ENCODE assay signal across 20 cellular contexts in the genomic region with DNA sequence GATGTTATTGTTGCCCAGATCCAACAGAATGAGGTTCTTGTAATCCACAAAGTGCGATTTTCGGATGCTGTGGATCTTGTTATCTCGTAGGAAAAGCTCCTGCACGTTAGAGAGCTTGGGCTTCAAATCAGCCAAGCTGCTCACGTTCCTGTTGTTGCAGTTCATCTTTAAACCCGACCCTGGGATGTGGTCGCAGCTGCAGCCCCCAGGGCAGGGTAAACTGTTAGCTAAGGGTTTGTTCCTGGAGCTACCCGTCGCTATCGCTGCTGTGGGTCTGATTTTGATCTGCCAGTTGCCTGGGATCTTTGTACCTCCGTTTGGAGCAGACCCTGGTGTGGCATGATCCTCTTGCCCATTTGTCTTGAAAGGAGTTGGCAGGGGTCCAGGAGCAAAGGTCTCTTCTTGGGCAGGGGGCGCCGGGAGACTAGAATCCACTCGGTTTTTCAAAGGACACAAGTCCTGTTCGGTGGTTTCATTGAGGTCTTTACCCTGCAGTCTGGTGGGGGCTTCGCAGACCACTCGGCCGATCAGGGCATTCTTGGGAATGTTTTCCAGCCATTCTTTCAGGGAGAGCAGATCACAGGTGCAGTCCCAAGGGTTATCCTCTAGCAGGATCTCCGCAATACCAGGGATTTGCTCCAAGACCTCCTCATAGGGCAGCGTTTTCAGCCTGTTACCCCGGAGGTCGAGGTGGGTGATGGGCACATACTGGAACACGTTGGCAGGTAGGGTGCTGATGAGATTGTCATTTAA. TPM values are rescaled to one million over a fixed set of nuclear protein-coding genes. Genes with fewer than 3 reads are reported as not detected.
A peak's percentile ranks its signal among the peaks of the same experiment; 100 is the strongest.
DNase-seq lines count a peak whose midpoint lies in the region; ATAC-seq and TF ChIP-seq lines count a peak whose summit lies in the region.
"Had no signal": no experiment of that assay in that cellular context is flagged by ENCODE, and none has a peak within 500 bp of the region (broad histone marks: within the 10 kb centered on the region; RNA-seq: fewer than 3 reads in every experiment).

No MANE protein-coding gene starts in this region.

- no peak overlapping the region for H3K27ac ChIP-seq in mammary epithelial cell (ENCODE audit: insufficient read depth, low read depth, low read length)
- peak overlapping the region; percentile 87 for H3K27ac ChIP-seq in layer of hippocampus (ENCODE audit: low read depth, low read length)
- H3K27ac ChIP-seq in thymus (ENCODE audit: low read depth): peak overlapping the region; percentile 3
- H3K27ac ChIP-seq: tibial artery had no signal

- H3K79me2 ChIP-seq in mammary epithelial cell (ENCODE audit: insufficient read depth, low read length): no peaks in the 10 kb centered on the region

- peak overlapping the region; percentile 42 for H2AFZ ChIP-seq in mammary epithelial cell (ENCODE audit: low read depth, low read length)

- peak overlapping the region; percentile 60 for H3K4me2 ChIP-seq in mammary epithelial cell (ENCODE audit: insufficient read depth, low read depth, low read length)

- peak; percentile 61 for DNase-seq in NCI-H748 (lab: John Stamatoyannopoulos, UW; ENCODE audit: unreplicated experiment)
- no peak for DNase-seq in NCI-H748 treated with DMSO at 0.1 percent for 48 hours (lab: John Stamatoyannopoulos, UW)
- DNase-seq in mammary epithelial cell: no peak
- DNase-seq in KBM-7: no peak
- DNase-seq: activated CD4-positive, alpha-beta T cell treated with anti-CD3 and anti-CD28 coated beads for 48 hours; activated T-cell treated with anti-CD3 and anti-CD28 coated beads, Interleukin-2, amount 50 U/mL, for 48 hours; DMS153; effector memory CD4-positive, alpha-beta T cell; foreskin melanocyte; natural killer cell; NCI-H1048; T-helper 17 cell; tibial artery had no signal

- TF ChIP-seq CTCF in mammary epithelial cell (conservative IDR thresholded peaks at IDR 0.05 in 1 of 2, IDR thresholded peaks at IDR 0.05 in 1 of 2; ENCODE audit: extremely low read depth in 1 of 2, insufficient read depth in 1 of 2, low read depth in 1 of 2, low read length in 2 of 2): no peak

- H3K4me1 ChIP-seq in mammary epithelial cell (ENCODE audit: insufficient read depth, low read length): peaks cover 18% of the 10 kb centered on the region
- H3K4me1 ChIP-seq in thymus (ENCODE audit: control insufficient read depth, insufficient read depth, low read length): no peaks in the 10 kb centered on the region

- dilution Hi-C loops in mammary epithelial cell (cut with HindIII; ENCODE audit: low sequenced_read_pairs): no loop called here

- CTCF ChIA-PET in mammary epithelial cell (lab: Charles Lee; ENCODE audit: low non-redundant PET): no interaction called here

- 14% methylated on average over 15 of the region's 23 CpGs for WGBS in mammary epithelial cell (ENCODE audit: low coverage, missing lambda C conversion rate)
- WGBS in thymus: 8% methylated on average over 23 of the region's 23 CpGs

- in situ Hi-C loops in mammary epithelial cell (cut with MboI; ENCODE audit: low sequenced_read_pairs in 2 of 2): no loop called here
- in situ Hi-C loops in KBM-7 (cut with MboI; ENCODE audit: low pct_unique_long_range_greater_than_20kb, low sequenced_read_pairs): no loop called here

- H3K9me3 ChIP-seq in mammary epithelial cell (replicated peaks; ENCODE audit: insufficient read depth, low read length) (no peaks in the 10 kb centered on the region), thymus (ENCODE audit: control insufficient read depth) (no peaks in the 10 kb centered on the region)
- H3K9me3 ChIP-seq: tibial artery had no signal

- no peak for ATAC-seq in GM18858 (IDR thresholded peaks at IDR 0.05; ENCODE audit: unreplicated experiment)
- no peak for ATAC-seq in HG02759 (IDR thresholded peaks at IDR 0.05; ENCODE audit: unreplicated experiment)
- ATAC-seq: left lobe of liver, natural killer cell, Panc1, T-helper 17 cell had no signal

- no peak overlapping the region for H3K4me3 ChIP-seq in mammary epithelial cell (replicated peaks in 1 of 3; ENCODE audit: insufficient read depth in 1 of 3, low read depth in 2 of 3, low read length in 3 of 3)
- H3K4me3 ChIP-seq in thymus (ENCODE audit: low read length): no peak overlapping the region

- BruUV-seq in mammary epithelial cell (replicated peaks; lab: Mats Ljungman, UMichigan): no TSS peak

- H4K20me1 ChIP-seq in mammary epithelial cell (ENCODE audit: insufficient read depth, low read length): no peaks in the 10 kb centered on the region

- H3K27me3 ChIP-seq in mammary epithelial cell (ENCODE audit: insufficient read depth, low read length): peaks cover 43% of the 10 kb centered on the region
- H3K27me3 ChIP-seq in layer of hippocampus (ENCODE audit: control insufficient read depth, insufficient read depth, low read length): no peaks in the 10 kb centered on the region
- H3K27me3 ChIP-seq in thymus (ENCODE audit: control insufficient read depth, insufficient read depth): peaks cover 19% of the 10 kb centered on the region

- no peak overlapping the region for H3K9ac ChIP-seq in mammary epithelial cell (ENCODE audit: insufficient read depth, low read length)

- intact Hi-C loops in mammary epithelial cell (cut with micrococcal nuclease): no loop called here

- H3K36me3 ChIP-seq in mammary epithelial cell (ENCODE audit: insufficient read depth, low read length) (no peaks in the 10 kb centered on the region), thymus (ENCODE audit: control insufficient read depth, insufficient read depth) (no peaks in the 10 kb centered on the region)
- H3K36me3 ChIP-seq: tibial artery had no signal

RNA-seq across cellular contexts. Expression of a gene that starts 1.8 kb away (rescaled TPM):
- not detected for total RNA-seq in mammary epithelial cell
- polyA plus RNA-seq in mammary epithelial cell (not detected), thymus (0.07 TPM)
- not detected for polyA minus RNA-seq in mammary epithelial cell
- total RNA-seq: left lobe of liver, natural killer cell, NCI-H460, T-helper 17 cell had no signal
